Comparison of ENCODE assay signal across 16 cellular contexts in the genomic region with DNA sequence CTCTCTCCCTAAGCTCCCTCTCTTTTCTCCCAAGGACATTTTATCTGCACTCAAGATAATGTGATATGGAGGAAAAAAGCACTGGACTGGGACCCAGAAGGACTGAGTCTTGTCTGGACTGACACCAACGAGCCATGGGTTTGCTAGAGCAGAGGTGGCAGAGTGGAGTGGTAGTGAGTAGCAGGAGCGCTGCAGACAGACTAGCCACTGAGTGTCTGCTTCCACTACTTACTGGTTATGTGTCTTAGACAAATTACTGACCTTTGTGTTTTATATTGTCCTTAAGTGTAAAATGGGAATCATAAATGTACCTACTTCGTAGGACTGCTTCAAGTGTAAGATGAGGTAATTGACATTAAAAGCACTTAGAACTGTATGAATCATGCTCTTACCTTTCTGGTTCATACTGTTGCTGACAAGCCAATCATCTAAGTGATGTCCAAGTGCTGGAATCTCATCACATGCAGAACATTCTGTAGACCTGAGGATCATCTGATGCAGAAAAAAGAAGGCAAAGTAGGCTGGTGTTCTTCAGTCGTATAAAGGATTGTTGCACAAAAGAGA. TPM values are rescaled to one million over a fixed set of nuclear protein-coding genes. Genes with fewer than 3 reads are reported as not detected.
DNase-seq lines count a peak whose midpoint lies in the region; ATAC-seq, FAIRE-seq and TF ChIP-seq lines count a peak whose summit lies in the region.
"Had no signal": no experiment of that assay in that cellular context is flagged by ENCODE, and none has a peak within 500 bp of the region (broad histone marks: within the 10 kb centered on the region; RNA-seq: fewer than 3 reads in every experiment).

No MANE protein-coding gene starts in this region.

- H3K4me3 ChIP-seq in osteoblast (ENCODE audit: insufficient read depth, low read length): no peak overlapping the region

- no peak for TF ChIP-seq CTCF in osteoblast (IDR thresholded peaks at IDR 0.05; ENCODE audit: extremely low read depth, low read depth, low read length)

- no peaks in the 10 kb centered on the region for H3K79me2 ChIP-seq in osteoblast (ENCODE audit: insufficient read depth, low read length)

- ATAC-seq in left colon: peak; percentile 57
- ATAC-seq in esophagus mucosa: no peak
- no peak for ATAC-seq in HG02759 (IDR thresholded peaks at IDR 0.05; ENCODE audit: unreplicated experiment)
- ATAC-seq: HCT116, HepG2 had no signal

- FAIRE-seq in H54 (lab: Jason Lieb, UNC): peak; percentile 41
- FAIRE-seq: GM12892, HepG2 had no signal

- H3K27me3 ChIP-seq in osteoblast (ENCODE audit: insufficient read depth, low read length): peaks cover 6% of the 10 kb centered on the region

- H3K9me3 ChIP-seq in osteoblast (ENCODE audit: low read depth, low read length): no peaks in the 10 kb centered on the region

- no peaks in the 10 kb centered on the region for H4K20me1 ChIP-seq in osteoblast (ENCODE audit: insufficient read depth, low read length)

- H3K4me1 ChIP-seq in osteoblast (ENCODE audit: insufficient read depth, low read length): peaks cover 9% of the 10 kb centered on the region

- no peak for TF ChIP-seq POLR2A in H54 (IDR thresholded peaks at IDR 0.05; ENCODE audit: low read depth, low read length)

- no peak for DNase-seq in H54 (ENCODE audit: insufficient read length, low spot score)
- no peak for DNase-seq in left colon
- DNase-seq in osteoblast (ENCODE audit: insufficient read length, low spot score, missing footprints): peak; percentile 41
- DNase-seq in NCI-H146 (lab: John Stamatoyannopoulos, UW): no peak
- no peak for DNase-seq in COLO829 (ENCODE audit: low spot score)
- DNase-seq: ACHN; C1 segment of cervical spinal cord; CD4-positive, alpha-beta T cell; DND-41; GDM1 had no signal

- no peak overlapping the region for H2AFZ ChIP-seq in osteoblast (ENCODE audit: low read length)

- H3K36me3 ChIP-seq in osteoblast (ENCODE audit: insufficient read depth, low read length): no peaks in the 10 kb centered on the region

- H3K27ac ChIP-seq in osteoblast (ENCODE audit: low read depth, low read length): no peak overlapping the region
- H3K27ac ChIP-seq: KMS-11 had no signal

- no peak overlapping the region for H3K4me2 ChIP-seq in osteoblast (ENCODE audit: insufficient read depth, low read length)
- H3K4me2 ChIP-seq: KMS-11 had no signal

- intact Hi-C loops in left colon (cut with DNase I, micrococcal nuclease): no loop called here

RNA-seq across cellular contexts. Expression of a gene that starts 12.5 kb away (rescaled TPM):
- total RNA-seq in left colon (10 to 100 TPM; 28.6 to 41.9 TPM), osteoblast (under 0.01 TPM in 1 of 2 replicates, not detected in the other), esophagus mucosa (7.6 TPM)
